Comparison of ENCODE assay signal across 8 cellular contexts in the genomic region with DNA sequence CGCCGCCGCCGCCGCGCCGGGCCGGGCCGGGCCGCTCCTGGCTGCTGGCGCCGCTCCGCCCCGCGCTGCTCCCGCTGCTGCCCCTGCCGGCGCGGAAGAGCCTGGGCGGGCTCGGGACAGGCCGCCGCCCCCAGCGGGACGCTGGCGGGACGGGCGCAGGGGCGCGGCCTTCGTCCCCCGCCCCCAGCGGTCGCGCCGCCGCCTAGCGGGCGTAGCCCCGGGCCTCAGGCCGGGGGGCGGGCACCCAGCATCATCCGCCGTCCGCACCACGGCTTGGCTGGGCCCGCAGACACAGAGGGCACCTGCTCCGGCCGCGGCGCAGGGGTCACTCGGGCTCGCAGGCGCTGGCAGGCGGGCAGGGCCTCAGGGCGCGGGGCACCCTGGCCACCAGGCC. TPM values are rescaled to one million over a fixed set of nuclear protein-coding genes. Genes with fewer than 3 reads are reported as not detected.
DNase-seq lines count a peak whose midpoint lies in the region; ATAC-seq and TF ChIP-seq lines count a peak whose summit lies in the region.

A gene (minus strand): TSS at position 107 of the 394 bp plus-strand sequence. CDS start 218 bp downstream, outside the sequence.

- peak within 1 kb of the TSS; percentile 69 to 71 for H3K4me3 ChIP-seq in foreskin fibroblast (ENCODE audit: low read depth in 1 of 2, low read length in 2 of 2)

- H3K27me3 Mint-ChIP-seq in neural crest cell (ENCODE audit: low read depth) = no peaks in the 10 kb centered on the region

- H3K36me3 Mint-ChIP-seq in neural crest cell (ENCODE audit: low read depth) = peaks cover 1% of the 10 kb centered on the region

- TF ChIP-seq CTCF in foreskin fibroblast (IDR thresholded peaks at IDR 0.05; ENCODE audit: low read depth, low read length) (peak; percentile 0), neural crest cell (conservative IDR thresholded peaks at IDR 0.05) (peak; percentile 61)

- peaks cover 40% of the 10 kb centered on the region for H3K4me1 Mint-ChIP-seq in neural crest cell

- no peaks in the 10 kb centered on the region for H3K9me3 Mint-ChIP-seq in neural crest cell

- peak within 1 kb of the TSS; percentile 97 for H3K4me3 Mint-ChIP-seq in neural crest cell

- ATAC-seq in GM19324 (IDR thresholded peaks at IDR 0.05; ENCODE audit: low FRiP score, unreplicated experiment) (peak; percentile 81), HG03442 (IDR thresholded peaks at IDR 0.05; ENCODE audit: unreplicated experiment) (peak; percentile 80)

- DNase-seq in COLO829 (ENCODE audit: low spot score) = peak; percentile 33
- DNase-seq in RPMI7951 (ENCODE audit: low read depth) = peak; percentile 82
- peak; percentile 58 for DNase-seq in activated gamma-delta T cell (lab: John Stamatoyannopoulos, UW)
- DNase-seq in foreskin fibroblast = peak; percentile 86 to 96
- DNase-seq in neural crest cell (ENCODE audit: low read depth, low spot score) = peak; percentile 56
- peak; percentile 74 for DNase-seq in stromal cell of bone marrow (ENCODE audit: low read depth)

- H3K27ac Mint-ChIP-seq in neural crest cell (ENCODE audit: unreplicated experiment) = peak within 1 kb of the TSS; percentile 86

RNA-seq across cellular contexts. Expression of the gene that starts here (rescaled TPM):
- 100.0 and 105 TPM in 2 replicates for total RNA-seq in RPMI7951 (2014; rRNA removed; shearing (Covaris generic))
- 64.7 and 66.4 TPM in 2 replicates for total RNA-seq in neural crest cell

Comparison
In these comparisons a context has a peak if more than half of its experiments do, and no peak if none do; other contexts are left out.
1. Peak in every context shown above with its lines: DNase-seq, ATAC-seq and H3K4me3 ChIP-seq.
2. DNase-seq: peak in every context shown above with its lines; median percentile 91 in foreskin fibroblast; 82 in RPMI7951; 74 in stromal cell of bone marrow; 58 in activated gamma-delta T cell; 56 in neural crest cell; 33 in COLO829.